ENCODE assay signal across 18 cellular contexts in the genomic region with DNA sequence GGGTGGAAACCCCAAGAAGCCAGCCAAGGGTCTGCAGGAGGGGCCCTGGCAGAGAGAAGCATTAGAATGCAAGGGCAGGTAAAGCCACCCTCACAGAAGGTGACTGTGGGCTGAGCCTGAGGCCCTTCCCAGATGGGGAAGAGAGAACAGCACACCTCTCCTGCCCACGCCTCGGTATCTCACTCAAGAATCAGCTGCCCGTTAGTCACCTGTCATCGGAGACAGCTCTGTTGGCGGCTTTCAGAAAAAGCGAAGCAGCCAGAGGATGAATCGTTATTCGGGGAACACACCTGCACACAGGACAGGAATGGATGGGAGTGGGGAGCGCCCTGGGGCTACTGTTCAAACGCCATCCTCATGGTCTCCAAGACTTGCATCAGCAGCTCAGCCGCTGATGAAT. TPM values are rescaled to one million over a fixed set of nuclear protein-coding genes. Genes with fewer than 3 reads are reported as not detected.
A peak's percentile ranks its signal among the peaks of the same experiment; 100 is the strongest.
DNase-seq lines count a peak whose midpoint lies in the region; ATAC-seq, FAIRE-seq and TF ChIP-seq lines count a peak whose summit lies in the region.
"Had no signal": no experiment of that assay in that cellular context is flagged by ENCODE, and none has a peak within 500 bp of the region (broad histone marks: within the 10 kb centered on the region; RNA-seq: fewer than 3 reads in every experiment).

No MANE protein-coding gene starts in this region.

- FAIRE-seq in H1 (lab: Jason Lieb, UNC), result no peak
- FAIRE-seq: keratinocyte, pancreas, TTC549 had no signal

- H3K9ac ChIP-seq in H1 (replicated peaks in 1 of 4; ENCODE audit: extremely low read depth in 1 of 4, low read depth in 3 of 4, low read length in 3 of 4), result no peak overlapping the region
- H3K9ac ChIP-seq: GM23248 had no signal

- H3K27me3 Mint-ChIP-seq in GM23338 (ENCODE audit: insufficient read depth, low read depth, poor library complexity), result no peaks in the 10 kb centered on the region

- no peak for TF ChIP-seq CTCF in H1 (IDR thresholded peaks at IDR 0.05; ENCODE audit: control extremely low read depth in 1 of 3, insufficient read depth in 1 of 3, low read depth in 1 of 3, low read length in 3 of 3)
- TF ChIP-seq CTCF in GM23338 (conservative IDR thresholded peaks at IDR 0.05; ENCODE audit: low read depth in 2 of 2), result no peak

- no peak overlapping the region for H4K8ac ChIP-seq in H1 (ENCODE audit: extremely low read depth, insufficient read depth, low read length)

- H3K4ac ChIP-seq in H1 (replicated peaks; ENCODE audit: insufficient read length, low read depth, low read length), result no peak overlapping the region

- H3K79me1 ChIP-seq in H1 (ENCODE audit: low read depth, low read length), result no peaks in the 10 kb centered on the region

- no peaks in the 10 kb centered on the region for H3K36me3 Mint-ChIP-seq in GM23338 (ENCODE audit: low read depth)
- H3K36me3 Mint-ChIP-seq: CD14-positive monocyte had no signal

- H3K9me3 Mint-ChIP-seq in GM23338, result no peaks in the 10 kb centered on the region
- H3K9me3 Mint-ChIP-seq: CD14-positive monocyte had no signal

- H2AFZ ChIP-seq in H1 (ENCODE audit: low read length) (no peak overlapping the region), GM23338 (no peak overlapping the region; the same call in 1 of the 2 replicates)
- H2AFZ ChIP-seq: GM23248 had no signal

- peaks cover 60% of the 10 kb centered on the region for H3K4me1 Mint-ChIP-seq in GM23338

- H2AK5ac ChIP-seq in H1 (ENCODE audit: low read depth, low read length), result no peak overlapping the region

- no peak overlapping the region for H2BK15ac ChIP-seq in H1 (ENCODE audit: low read length)

- ATAC-seq in HG03442 (IDR thresholded peaks at IDR 0.05; ENCODE audit: unreplicated experiment) (no peak), GM21529 (IDR thresholded peaks at IDR 0.05; ENCODE audit: unreplicated experiment) (no peak), GM23338 (no peak)
- ATAC-seq: pancreas had no signal

- H3K4me3 ChIP-seq in H1 (ENCODE audit: extremely low read depth in 1 of 4, insufficient read depth in 2 of 4, low read depth in 3 of 4, low read length in 4 of 4), result no peak overlapping the region
- no peak overlapping the region for H3K4me3 ChIP-seq in GM23338
- H3K4me3 ChIP-seq: GM23248, pancreas had no signal

- H3K36me3 ChIP-seq in H1 (ENCODE audit: control insufficient read depth in 2 of 4, insufficient read depth in 4 of 4, low read length in 3 of 4) (no peaks in the 10 kb centered on the region), GM23338 (ENCODE audit: insufficient read depth) (no peaks in the 10 kb centered on the region)
- H3K36me3 ChIP-seq: pancreas had no signal

- H3K9me3 ChIP-seq in H1 (ENCODE audit: insufficient read depth in 2 of 2, low read depth in 1 of 2, low read length in 1 of 2), result no peaks in the 10 kb centered on the region
- H3K9me3 ChIP-seq: pancreas had no signal

- no peak overlapping the region for H4K5ac ChIP-seq in H1 (ENCODE audit: insufficient read length, low read depth, low read length)

- no peak overlapping the region for H3K27ac ChIP-seq in H1 (ENCODE audit: low read depth, low read length)
- H3K27ac ChIP-seq in GM23338 (ENCODE audit: low read depth), result no peak overlapping the region
- H3K27ac ChIP-seq: GM23248, HL-60, pancreas had no signal

- TF ChIP-seq EP300 in H1 (IDR thresholded peaks at IDR 0.05; ENCODE audit: borderline replicate concordance in 1 of 2, low read depth in 2 of 2, low read length in 2 of 2), result no peak

- H4K20me1 ChIP-seq in H1 (replicated peaks in 1 of 2; ENCODE audit: control insufficient read depth in 1 of 2, insufficient read depth in 2 of 2, low read length in 2 of 2) (no peaks in the 10 kb centered on the region), GM23338 (replicated peaks; ENCODE audit: insufficient read depth) (no peaks in the 10 kb centered on the region)

- no peak overlapping the region for H2BK120ac ChIP-seq in H1 (replicated peaks; ENCODE audit: low read depth, low read length)

- WGBS in H1 (ENCODE audit: extremely low coverage in 1 of 2, insufficient coverage in 1 of 2, insufficient read length in 1 of 2, insufficient replicate concordance in 2 of 2, low coverage in 1 of 2, low lambda C conversion rate in 2 of 2, missing lambda C conversion rate in 1 of 2), 2 experiments, result 94% methylated on average over 11 of the region's 11 CpGs; no CpG with 5 or more reads in 1 of the 2 experiments

- no peak overlapping the region for H3K23ac ChIP-seq in H1 (ENCODE audit: insufficient read length)

- H3F3A ChIP-seq in GM23338 (replicated peaks; ENCODE audit: low read depth), result peaks cover 5% of the 10 kb centered on the region; the same call in 1 of the 2 replicates

- H2BK12ac ChIP-seq in H1 (ENCODE audit: low read depth, low read length), result no peak overlapping the region

- CTCF ChIA-PET in H1 (lab: Charles Lee; ENCODE audit: partially characterized antibody), result interaction anchor here (0.7 to 2.2 kb wide), 8 partner anchors 8 to 804 kb away, joined by 3 to 6 read pairs (median 4); no protein-coding TSS in a partner anchor

- H3K4me1 ChIP-seq in H1 (replicated peaks in 1 of 4; ENCODE audit: control insufficient read depth in 3 of 4, insufficient read depth in 4 of 4, low read length in 3 of 4) (peaks cover 2 to 19% (median 7%) of the 10 kb centered on the region in 4 experiments; a peak in 6 of 7 replicates), GM23338 (ENCODE audit: insufficient read depth) (peaks cover 50% of the 10 kb centered on the region)
- H3K4me1 ChIP-seq: pancreas had no signal

- H2BK20ac ChIP-seq in H1 (ENCODE audit: low read length), result 0 out of 2 replicates have a peak overlapping the region, but pooled peaks have one; percentile 69

- no peaks in the 10 kb centered on the region; a peak in 1 of 7 replicates for H3K27me3 ChIP-seq in H1 (replicated peaks in 1 of 4; ENCODE audit: control insufficient read depth in 3 of 4, extremely low read depth in 1 of 4, insufficient read depth in 3 of 4, low read length in 3 of 4)
- H3K27me3 ChIP-seq in GM23338 (ENCODE audit: insufficient read depth), result no peaks in the 10 kb centered on the region
- H3K27me3 ChIP-seq: pancreas had no signal

- no peak overlapping the region for H3K18ac ChIP-seq in H1 (ENCODE audit: extremely low read depth, low read length)

- TF ChIP-seq POLR2A in H1 (IDR thresholded peaks at IDR 0.05; ENCODE audit: control extremely low read depth in 1 of 2, low read depth in 2 of 2, low read length in 2 of 2), result no peak

- no peaks in the 10 kb centered on the region for H3K23me2 ChIP-seq in H1 (ENCODE audit: low read depth, low read length)

- no peaks in the 10 kb centered on the region for H3K79me2 ChIP-seq in H1 (ENCODE audit: control insufficient read depth in 1 of 2, insufficient read depth in 2 of 2, low read length in 2 of 2)
- no peaks in the 10 kb centered on the region for H3K79me2 ChIP-seq in GM23338 (replicated peaks; ENCODE audit: insufficient read depth)

- H4K91ac ChIP-seq in H1 (replicated peaks; ENCODE audit: insufficient read length, low read length), result no peak overlapping the region

- H3K4me2 ChIP-seq in H1 (ENCODE audit: insufficient read depth in 1 of 2, low read depth in 2 of 2, low read length in 2 of 2), result no peak overlapping the region
- no peak overlapping the region for H3K4me2 ChIP-seq in GM23338

- peak; percentile 34 for DNase-seq in T-helper 22 cell (ENCODE audit: low read depth)
- DNase-seq in activated T-cell treated with anti-CD3 and anti-CD28 coated beads for 48 hours (ENCODE audit: low read depth), result peak; percentile 52
- DNase-seq in H1 (ENCODE audit: low read depth in 1 of 2, low spot score in 2 of 2), result no peak
- peak; percentile 73 for DNase-seq in stimulated activated CD8-positive, alpha-beta memory T cell treated with anti-CD3 and anti-CD28 coated beads, Interleukin-4, amount 100 ng/mL, for 48 hours
- no peak for DNase-seq in GM23338 (ENCODE audit: low spot score)
- DNase-seq: cerebellar nuclear complex, GDM1, glutamatergic neuron, GM23248, NCI-H2029 treated with DMSO at 0.1 percent for 48 hours, NCI-H748 treated with DMSO at 0.1 percent for 48 hours, pancreas had no signal

- no peak overlapping the region for H3K14ac ChIP-seq in H1 (ENCODE audit: insufficient read length)

- no peak overlapping the region for H3K27ac Mint-ChIP-seq in GM23338
- H3K27ac Mint-ChIP-seq: CD14-positive monocyte had no signal

- TF ChIP-seq RAD21 in H1 (IDR thresholded peaks at IDR 0.05 in 1 of 2, conservative IDR thresholded peaks at IDR 0.05 in 1 of 2; ENCODE audit: low read depth in 2 of 2, low read length in 2 of 2), result no peak

- no peak overlapping the region for H2BK5ac ChIP-seq in H1 (ENCODE audit: low read depth, low read length)

- no peak overlapping the region for H3K4me3 Mint-ChIP-seq in GM23338
- H3K4me3 Mint-ChIP-seq: CD14-positive monocyte had no signal

- no peaks in the 10 kb centered on the region for H3K9me2 ChIP-seq in GM23338 (ENCODE audit: insufficient read depth)

- H3K56ac ChIP-seq in H1 (replicated peaks; ENCODE audit: insufficient read length, low read depth, low read length), result no peak overlapping the region

- POLR2A ChIA-PET in H1 (lab: Charles Lee; ENCODE audit: partially characterized antibody), result interaction anchor here (0.6 kb wide), 1 partner anchor 58 kb away, joined by 3 read pairs; no protein-coding TSS in a partner anchor

RNA-seq across cellular contexts. Expression of gene TMA7B, which starts 21.7 kb away (rescaled TPM):
- total RNA-seq in H1 (2021; fragmentation: NEBNext Ultra II Directional; extraction: Animal tissue kit (Norgen Biotek cat#: 25700)), result not detected in 2 replicates
- polyA plus RNA-seq in H1 (2011; rRNA removed), result not detected in 2 replicates
- not detected for polyA plus RNA-seq in H1 (2011; cell fraction: cytosol; rRNA removed)
- not detected for polyA plus RNA-seq in H1 (2011; cell fraction: nucleus; rRNA removed)
- not detected in 4 replicates for polyA plus RNA-seq in H1 (2012, experiment 1 of 2)
- polyA plus RNA-seq in H1 (2012, experiment 2 of 2), result not detected
- polyA plus RNA-seq in H1 (2013, experiment 1 of 2), result not detected
- not detected for polyA plus RNA-seq in H1 (2013, experiment 2 of 2)
- not detected in 2 replicates for polyA minus RNA-seq in H1 (2011; rRNA and poly(A)+ RNA removed)
- not detected for polyA minus RNA-seq in H1 (2011; cell fraction: cytosol; rRNA and poly(A)+ RNA removed)
- not detected for polyA minus RNA-seq in H1 (2011; cell fraction: nucleus; rRNA and poly(A)+ RNA removed)
- total RNA-seq in GM23338 (2014; rRNA removed; shearing (Covaris generic)), result not detected in 2 replicates
- not detected in 2 replicates for polyA plus RNA-seq in GM23338 (2016; fragmentation: Nextera tagmentation; extraction: Ambion mirVana)
- total RNA-seq: GM23248 had no signal
- polyA plus RNA-seq: GM23248, keratinocyte, pancreas had no signal

RNA-seq across cellular contexts. Expression of gene GRAP2, which starts 37.6 kb away (rescaled TPM):
- not detected in 2 replicates for total RNA-seq in H1 (2021; fragmentation: NEBNext Ultra II Directional; extraction: Animal tissue kit (Norgen Biotek cat#: 25700))
- polyA plus RNA-seq in H1 (2011; rRNA removed), result 0.08 and 0.19 TPM in 2 replicates
- 0.04 TPM for polyA plus RNA-seq in H1 (2011; cell fraction: cytosol; rRNA removed)
- not detected for polyA plus RNA-seq in H1 (2011; cell fraction: nucleus; rRNA removed)
- 0.09 to 0.25 TPM in 2 of 4 replicates, not detected in the others for polyA plus RNA-seq in H1 (2012, experiment 1 of 2)
- 0.09 TPM for polyA plus RNA-seq in H1 (2012, experiment 2 of 2)
- 0.22 TPM for polyA plus RNA-seq in H1 (2013, experiment 1 of 2)
- 0.11 TPM for polyA plus RNA-seq in H1 (2013, experiment 2 of 2)
- polyA minus RNA-seq in H1 (2011; rRNA and poly(A)+ RNA removed), result 0.09 TPM in 1 of 2 replicates, not detected in the other
- polyA minus RNA-seq in H1 (2011; cell fraction: cytosol; rRNA and poly(A)+ RNA removed), result not detected
- polyA minus RNA-seq in H1 (2011; cell fraction: nucleus; rRNA and poly(A)+ RNA removed), result 0.10 TPM
- 0.42 TPM in 1 of 2 replicates, not detected in the other for total RNA-seq in GM23338 (2014; rRNA removed; shearing (Covaris generic))
- polyA plus RNA-seq in GM23338 (2016; fragmentation: Nextera tagmentation; extraction: Ambion mirVana), result not detected in 2 replicates
- total RNA-seq: GM23248 had no signal
- polyA plus RNA-seq: GM23248, keratinocyte had no signal

RNA-seq across cellular contexts. Expression of gene ENTHD1, which starts 44.9 kb away (rescaled TPM):
- total RNA-seq in H1 (2021; fragmentation: NEBNext Ultra II Directional; extraction: Animal tissue kit (Norgen Biotek cat#: 25700)), result not detected in 2 replicates
- polyA plus RNA-seq in H1 (2011; rRNA removed) (not detected in 2 replicates), GM23338 (2016; fragmentation: Nextera tagmentation; extraction: Ambion mirVana) (not detected in 2 replicates)
- polyA plus RNA-seq in H1 (2011; cell fraction: cytosol; rRNA removed), result not detected
- not detected for polyA plus RNA-seq in H1 (2011; cell fraction: nucleus; rRNA removed)
- not detected in 4 replicates for polyA plus RNA-seq in H1 (2012, experiment 1 of 2)
- polyA plus RNA-seq in H1 (2012, experiment 2 of 2), result not detected
- not detected for polyA plus RNA-seq in H1 (2013, experiment 1 of 2)
- polyA plus RNA-seq in H1 (2013, experiment 2 of 2), result not detected
- polyA minus RNA-seq in H1 (2011; rRNA and poly(A)+ RNA removed), result not detected in 2 replicates
- polyA minus RNA-seq in H1 (2011; cell fraction: cytosol; rRNA and poly(A)+ RNA removed), result not detected
- not detected for polyA minus RNA-seq in H1 (2011; cell fraction: nucleus; rRNA and poly(A)+ RNA removed)
- total RNA-seq in GM23338 (2014; rRNA removed; shearing (Covaris generic)), result not detected in 2 replicates
- total RNA-seq: GM23248, pancreas had no signal
- polyA plus RNA-seq: CD14-positive monocyte, GM23248, keratinocyte had no signal

RNA-seq across cellular contexts. Expression of gene FAM83F, which starts 56.2 kb away (rescaled TPM):
- total RNA-seq in H1 (2021; fragmentation: NEBNext Ultra II Directional; extraction: Animal tissue kit (Norgen Biotek cat#: 25700)), result 18.9 and 20.9 TPM in 2 replicates
- 8.6 and 10.8 TPM in 2 replicates for polyA plus RNA-seq in H1 (2011; rRNA removed)
- 9.9 TPM for polyA plus RNA-seq in H1 (2011; cell fraction: cytosol; rRNA removed)
- 13.0 TPM for polyA plus RNA-seq in H1 (2011; cell fraction: nucleus; rRNA removed)
- 7.5 to 9.3 TPM (median 8.6 TPM) in 4 replicates for polyA plus RNA-seq in H1 (2012, experiment 1 of 2)
- polyA plus RNA-seq in H1 (2012, experiment 2 of 2), result 6.2 TPM
- 5.4 TPM for polyA plus RNA-seq in H1 (2013, experiment 1 of 2)
- polyA plus RNA-seq in H1 (2013, experiment 2 of 2), result 5.4 TPM
- polyA minus RNA-seq in H1 (2011; rRNA and poly(A)+ RNA removed), result 21.7 and 25.4 TPM in 2 replicates
- polyA minus RNA-seq in H1 (2011; cell fraction: cytosol; rRNA and poly(A)+ RNA removed), result 9.5 TPM
- polyA minus RNA-seq in H1 (2011; cell fraction: nucleus; rRNA and poly(A)+ RNA removed), result 10.1 TPM
- total RNA-seq in GM23338 (2014; rRNA removed; shearing (Covaris generic)), result 13.5 and 15.9 TPM in 2 replicates
- 3.5 and 3.7 TPM in 2 replicates for polyA plus RNA-seq in GM23338 (2016; fragmentation: Nextera tagmentation; extraction: Ambion mirVana)
- total RNA-seq: GM23248 had no signal
- polyA plus RNA-seq: GM23248 had no signal

Comparison
In these comparisons a context has a peak if more than half of its experiments do, and no peak if none do; other contexts are left out.
1. DNase-seq: peak in T-helper 22 cell (single experiment), activated T-cell treated with anti-CD3 and anti-CD28 coated beads for 48 hours (single experiment) and stimulated activated CD8-positive, alpha-beta memory T cell treated with anti-CD3 and anti-CD28 coated beads, Interleukin-4, amount 100 ng/mL, for 48 hours (single experiment); none in H1 (0 of 2) and GM23338 (single experiment).